ENCODE assay signal across 8 cellular contexts in genomic region chr11:73760066-73760679, GRCh38. TPM values are rescaled to one million over a fixed set of nuclear protein-coding genes. Genes with fewer than 3 reads are reported as not detected.
DNase-seq lines count a peak whose midpoint lies in the region; ATAC-seq and TF ChIP-seq lines count a peak whose summit lies in the region.

No MANE protein-coding gene starts in this region.

- no peaks in the 10 kb centered on the region for H3K27me3 ChIP-seq in dorsolateral prefrontal cortex
- H3K27me3 ChIP-seq in lung (ENCODE audit: control insufficient read depth, insufficient read depth) = no peaks in the 10 kb centered on the region
- H3K27me3 ChIP-seq in subcutaneous abdominal adipose tissue (ENCODE audit: control insufficient read depth in 5 of 5, insufficient read depth in 4 of 5, low read length in 5 of 5) = no peaks in the 10 kb centered on the region

- no peaks in the 10 kb centered on the region for H3K36me3 ChIP-seq in lung (ENCODE audit: control insufficient read depth in 2 of 2, insufficient read depth in 2 of 2, low read length in 2 of 2)
- no peaks in the 10 kb centered on the region for H3K36me3 ChIP-seq in subcutaneous abdominal adipose tissue (ENCODE audit: control insufficient read depth in 5 of 5, insufficient read depth in 5 of 5, low read length in 5 of 5)

- H3K9ac ChIP-seq in subcutaneous abdominal adipose tissue (ENCODE audit: low read length in 5 of 5) = peak overlapping the region; percentile 38 to 94 (median 89)

- H3K27ac ChIP-seq in 22Rv1 (peak overlapping the region; percentile 80), dorsolateral prefrontal cortex (peak overlapping the region; percentile 83 to 100 (median 98)), lung (ENCODE audit: low read depth in 1 of 2, low read length in 1 of 2) (peak overlapping the region; percentile 96 to 98), subcutaneous abdominal adipose tissue (ENCODE audit: low read depth, low read length) (peak overlapping the region; percentile 83)

- H3K4me1 ChIP-seq in lung (ENCODE audit: control insufficient read depth in 2 of 2, insufficient read depth in 2 of 2, low read length in 2 of 2) = peaks cover 0 to 2% of the 10 kb centered on the region in 2 donors
- peaks cover 0 to 27% (median 22%) of the 10 kb centered on the region in 5 donors for H3K4me1 ChIP-seq in subcutaneous abdominal adipose tissue (ENCODE audit: control insufficient read depth in 5 of 5, insufficient read depth in 5 of 5, low read length in 5 of 5)

- TF ChIP-seq CTCF in 22Rv1 (IDR thresholded peaks at IDR 0.05) (no peak), GM12864 (IDR thresholded peaks at IDR 0.05; ENCODE audit: low read depth, low read length, missing control alignments) (no peak), dorsolateral prefrontal cortex (IDR thresholded peaks at IDR 0.05 in 54 of 56, conservative IDR thresholded peaks at IDR 0.05 in 2 of 56; ENCODE audit: low read depth in 1 of 56, partially characterized antibody in 56 of 56) (no peak), lung (IDR thresholded peaks at IDR 0.05; ENCODE audit: control extremely low read depth, extremely low read depth) (no peak)

- DNase-seq in GM12864 (ENCODE audit: low read depth) (no peak), SW480 (ENCODE audit: low spot score) (peak; percentile 27), dorsolateral prefrontal cortex (peak in 6 of 10 donors; percentile 28 to 61 (median 42)), lung (ENCODE audit: low spot score) (peak; percentile 63)

- H3K9me3 ChIP-seq in lung (ENCODE audit: control insufficient read depth in 2 of 2, insufficient read depth in 1 of 2, low read length in 1 of 2) (no peaks in the 10 kb centered on the region), subcutaneous abdominal adipose tissue (ENCODE audit: control insufficient read depth in 5 of 5, low read length in 5 of 5) (no peaks in the 10 kb centered on the region)

- ATAC-seq in HG03103 (IDR thresholded peaks at IDR 0.05; ENCODE audit: low read depth, unreplicated experiment) (peak; percentile 5), lung (ENCODE audit: insufficient read depth, low FRiP score) (peak; percentile 27), HG03469 (IDR thresholded peaks at IDR 0.05; ENCODE audit: unreplicated experiment) (no peak)

- WGBS in lung, 2 donors = 0% methylated on average over 46 of the region's 46 CpGs

- intact Hi-C loops in dorsolateral prefrontal cortex (cut with DNase I) = no loop called here

- H3K4me3 ChIP-seq in GM12864 (ENCODE audit: low read depth, low read length) (peak overlapping the region; percentile 66), dorsolateral prefrontal cortex (peak overlapping the region; percentile 70 to 100 (median 96)), lung (peak overlapping the region; percentile 97), subcutaneous abdominal adipose tissue (ENCODE audit: low read depth in 1 of 5, low read length in 5 of 5) (peak overlapping the region; percentile 88 to 96 (median 94))

RNA-seq across cellular contexts. Expression of gene RAB6A, which starts 0.7 kb away (rescaled TPM):
- total RNA-seq in dorsolateral prefrontal cortex = 100 to 1,000 TPM; 200 to 371 (median 290) TPM
- 100 to 1,000 TPM in 1 of 2 donors, 10 to 100 TPM in 1; 93.2 to 159 TPM for total RNA-seq in lung
- polyA plus RNA-seq in lung = 10 to 100 TPM; 45.8 to 70.3 TPM

RNA-seq across cellular contexts. Expression of gene MRPL48, which starts 27.5 kb away (rescaled TPM):
- total RNA-seq in dorsolateral prefrontal cortex (10 to 100 TPM; 24.2 to 72.9 (median 43.4) TPM), lung (10 to 100 TPM; 24.7 to 37.3 TPM)
- 10 to 100 TPM; 20.5 to 38.1 TPM for polyA plus RNA-seq in lung
